Comparison of ENCODE assay signal across 1 cellular context in the genomic region with DNA sequence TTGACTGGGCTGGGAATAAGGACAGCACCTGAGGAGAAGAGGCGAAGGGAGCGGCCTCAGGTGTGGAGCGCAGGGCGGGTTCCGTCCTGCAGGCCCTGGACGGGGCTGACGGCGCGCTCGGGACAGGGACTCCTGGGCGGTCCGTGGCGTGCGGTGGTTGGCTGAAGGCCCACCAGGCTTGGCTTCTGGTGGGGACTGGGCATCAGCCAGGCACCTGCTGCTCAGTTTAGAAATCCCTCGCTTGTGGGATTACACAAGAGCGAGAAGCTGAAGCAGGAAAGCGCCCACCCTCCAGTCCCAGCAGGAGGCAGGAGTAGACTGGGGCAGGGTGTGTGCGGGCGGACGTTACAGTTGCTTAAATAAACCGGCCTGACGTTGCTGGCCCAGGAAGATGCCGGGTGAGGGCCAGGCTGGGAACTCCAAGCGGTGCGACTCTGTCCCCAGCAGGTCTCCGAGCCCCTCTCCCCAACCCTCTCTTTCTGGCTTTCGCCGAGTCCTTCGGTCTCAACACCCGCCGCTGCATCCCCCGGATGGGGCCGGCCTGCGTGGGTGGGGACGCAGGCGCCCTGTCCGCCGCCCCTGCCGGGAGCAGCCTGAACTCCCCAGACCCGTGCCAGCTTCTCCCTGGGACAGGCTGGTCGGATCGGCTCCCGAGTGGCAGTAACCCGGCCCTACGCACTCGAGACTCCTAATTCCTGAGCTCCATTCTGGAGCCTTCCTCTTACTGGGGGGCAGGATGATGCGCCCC.
TF ChIP-seq lines count a peak whose summit lies in the region.

No MANE protein-coding gene starts in this region.

TF ChIP-seq in K562, 482 proteins besides CTCF, POLR2A, EP300 and RAD21 (continued from another document and continues in another):
- TF ChIP-seq, protein P1, sequence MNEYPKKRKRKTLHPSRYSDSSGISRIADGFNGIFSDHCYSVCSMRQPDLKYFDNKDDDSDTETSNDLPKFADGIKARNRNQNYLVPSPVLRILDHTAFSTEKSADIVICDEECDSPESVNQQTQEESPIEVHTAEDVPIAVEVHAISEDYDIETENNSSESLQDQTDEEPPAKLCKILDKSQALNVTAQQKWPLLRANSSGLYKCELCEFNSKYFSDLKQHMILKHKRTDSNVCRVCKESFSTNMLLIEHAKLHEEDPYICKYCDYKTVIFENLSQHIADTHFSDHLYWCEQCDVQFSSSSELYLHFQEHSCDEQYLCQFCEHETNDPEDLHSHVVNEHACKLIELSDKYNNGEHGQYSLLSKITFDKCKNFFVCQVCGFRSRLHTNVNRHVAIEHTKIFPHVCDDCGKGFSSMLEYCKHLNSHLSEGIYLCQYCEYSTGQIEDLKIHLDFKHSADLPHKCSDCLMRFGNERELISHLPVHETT (CRISPR knock-in tag; conservative IDR thresholded peaks at IDR 0.05 in 1 of 2, IDR thresholded peaks at IDR 0.05 in 1 of 2): no peak; a peak in 1 of 4 replicates
- TF ChIP-seq SMARCB1 (IDR thresholded peaks at IDR 0.05; ENCODE audit: insufficient read length, low read depth): no peak
- no peak for TF ChIP-seq GABPA (tag; conservative IDR thresholded peaks at IDR 0.05; ENCODE audit: low read depth)
- TF ChIP-seq RUNX1 (IDR thresholded peaks at IDR 0.05; ENCODE audit: low read depth): no peak
- no peak for TF ChIP-seq FOXM1 (IDR thresholded peaks at IDR 0.05; ENCODE audit: low read depth)
- TF ChIP-seq FOXM1 (CRISPR knock-in tag; IDR thresholded peaks at IDR 0.05; ENCODE audit: low read depth): no peak
- no peak for TF ChIP-seq RFX1 (IDR thresholded peaks at IDR 0.05)
- TF ChIP-seq MAFK (IDR thresholded peaks at IDR 0.05; ENCODE audit: low read length): no peak
- no peak for TF ChIP-seq ZNF778 (CRISPR knock-in tag; IDR thresholded peaks at IDR 0.05)
- TF ChIP-seq CREM (IDR thresholded peaks at IDR 0.05; ENCODE audit: low read depth): peak; percentile 22
- no peak for TF ChIP-seq AFF1 (IDR thresholded peaks at IDR 0.05; ENCODE audit: low read depth in 1 of 2, partially characterized antibody in 2 of 2)
- no peak for TF ChIP-seq CBX1 (IDR thresholded peaks at IDR 0.05; ENCODE audit: low read depth)
- TF ChIP-seq, protein P2, sequence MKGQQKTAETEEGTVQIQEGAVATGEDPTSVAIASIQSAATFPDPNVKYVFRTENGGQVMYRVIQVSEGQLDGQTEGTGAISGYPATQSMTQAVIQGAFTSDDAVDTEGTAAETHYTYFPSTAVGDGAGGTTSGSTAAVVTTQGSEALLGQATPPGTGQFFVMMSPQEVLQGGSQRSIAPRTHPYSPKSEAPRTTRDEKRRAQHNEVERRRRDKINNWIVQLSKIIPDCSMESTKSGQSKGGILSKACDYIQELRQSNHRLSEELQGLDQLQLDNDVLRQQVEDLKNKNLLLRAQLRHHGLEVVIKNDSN (CRISPR knock-in tag; IDR thresholded peaks at IDR 0.05): no peak
- TF ChIP-seq ZNF224 (CRISPR knock-in tag; IDR thresholded peaks at IDR 0.05): no peak
- TF ChIP-seq ZNF830 (CRISPR knock-in tag; IDR thresholded peaks at IDR 0.05): no peak
- TF ChIP-seq ILK (tag; IDR thresholded peaks at IDR 0.05; ENCODE audit: borderline replicate concordance, low read depth): no peak
- TF ChIP-seq ADNP (tag; IDR thresholded peaks at IDR 0.05): no peak
- TF ChIP-seq ZNF143 (CRISPR knock-in tag; IDR thresholded peaks at IDR 0.05): no peak
- TF ChIP-seq MAZ (CRISPR knock-in tag; conservative IDR thresholded peaks at IDR 0.05 in 1 of 2, IDR thresholded peaks at IDR 0.05 in 1 of 2): peak in 1 of 2 experiments; percentile 32; a peak in 2 of 4 replicates
- no peak for TF ChIP-seq KLF13 (tag; IDR thresholded peaks at IDR 0.05; ENCODE audit: borderline replicate concordance, low read depth)
- TF ChIP-seq PML (IDR thresholded peaks at IDR 0.05; ENCODE audit: low read length): peak; percentile 31; the same call in 1 of the 2 replicates
- no peak for TF ChIP-seq EWSR1 (IDR thresholded peaks at IDR 0.05; ENCODE audit: borderline replicate concordance, low read depth, partially characterized antibody)
- no peak; the same call in 1 of the 2 replicates for TF ChIP-seq ARID4B (CRISPR knock-in tag; IDR thresholded peaks at IDR 0.05)
- no peak for TF ChIP-seq MEF2D (tag; conservative IDR thresholded peaks at IDR 0.05; ENCODE audit: low read depth)
- TF ChIP-seq PHF21A (IDR thresholded peaks at IDR 0.05; ENCODE audit: borderline replicate concordance, low read depth): peak; percentile 23; the same call in 1 of the 2 replicates
- TF ChIP-seq, protein P3, sequence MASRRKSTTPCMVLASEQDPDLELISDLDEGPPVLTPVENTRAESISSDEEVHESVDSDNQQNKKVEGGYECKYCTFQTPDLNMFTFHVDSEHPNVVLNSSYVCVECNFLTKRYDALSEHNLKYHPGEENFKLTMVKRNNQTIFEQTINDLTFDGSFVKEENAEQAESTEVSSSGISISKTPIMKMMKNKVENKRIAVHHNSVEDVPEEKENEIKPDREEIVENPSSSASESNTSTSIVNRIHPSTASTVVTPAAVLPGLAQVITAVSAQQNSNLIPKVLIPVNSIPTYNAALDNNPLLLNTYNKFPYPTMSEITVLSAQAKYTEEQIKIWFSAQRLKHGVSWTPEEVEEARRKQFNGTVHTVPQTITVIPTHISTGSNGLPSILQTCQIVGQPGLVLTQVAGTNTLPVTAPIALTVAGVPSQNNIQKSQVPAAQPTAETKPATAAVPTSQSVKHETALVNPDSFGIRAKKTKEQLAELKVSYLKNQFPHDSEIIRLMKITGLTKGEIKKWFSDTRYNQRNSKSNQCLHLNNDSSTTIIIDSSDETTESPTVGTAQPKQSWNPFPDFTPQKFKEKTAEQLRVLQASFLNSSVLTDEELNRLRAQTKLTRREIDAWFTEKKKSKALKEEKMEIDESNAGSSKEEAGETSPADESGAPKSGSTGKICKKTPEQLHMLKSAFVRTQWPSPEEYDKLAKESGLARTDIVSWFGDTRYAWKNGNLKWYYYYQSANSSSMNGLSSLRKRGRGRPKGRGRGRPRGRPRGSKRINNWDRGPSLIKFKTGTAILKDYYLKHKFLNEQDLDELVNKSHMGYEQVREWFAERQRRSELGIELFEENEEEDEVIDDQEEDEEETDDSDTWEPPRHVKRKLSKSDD (conservative IDR thresholded peaks at IDR 0.05; ENCODE audit: low read length): no peak
- TF ChIP-seq, protein P4, sequence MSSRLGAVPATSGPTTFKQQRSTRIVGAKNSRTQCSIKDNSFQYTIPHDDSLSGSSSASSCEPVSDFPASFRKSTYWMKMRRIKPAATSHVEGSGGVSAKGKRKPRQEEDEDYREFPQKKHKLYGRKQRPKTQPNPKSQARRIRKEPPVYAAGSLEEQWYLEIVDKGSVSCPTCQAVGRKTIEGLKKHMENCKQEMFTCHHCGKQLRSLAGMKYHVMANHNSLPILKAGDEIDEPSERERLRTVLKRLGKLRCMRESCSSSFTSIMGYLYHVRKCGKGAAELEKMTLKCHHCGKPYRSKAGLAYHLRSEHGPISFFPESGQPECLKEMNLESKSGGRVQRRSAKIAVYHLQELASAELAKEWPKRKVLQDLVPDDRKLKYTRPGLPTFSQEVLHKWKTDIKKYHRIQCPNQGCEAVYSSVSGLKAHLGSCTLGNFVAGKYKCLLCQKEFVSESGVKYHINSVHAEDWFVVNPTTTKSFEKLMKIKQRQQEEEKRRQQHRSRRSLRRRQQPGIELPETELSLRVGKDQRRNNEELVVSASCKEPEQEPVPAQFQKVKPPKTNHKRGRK (tag; IDR thresholded peaks at IDR 0.05): no peak
- no peak for TF ChIP-seq ZNF436 (CRISPR knock-in tag; IDR thresholded peaks at IDR 0.05)
- TF ChIP-seq ZNF274 (IDR thresholded peaks at IDR 0.05; ENCODE audit: borderline replicate concordance, low read depth, low read length): no peak
- TF ChIP-seq SUPT5H (IDR thresholded peaks at IDR 0.05): peak; percentile 43
- no peak for TF ChIP-seq CHAMP1 (IDR thresholded peaks at IDR 0.05)
- TF ChIP-seq, protein P5, sequence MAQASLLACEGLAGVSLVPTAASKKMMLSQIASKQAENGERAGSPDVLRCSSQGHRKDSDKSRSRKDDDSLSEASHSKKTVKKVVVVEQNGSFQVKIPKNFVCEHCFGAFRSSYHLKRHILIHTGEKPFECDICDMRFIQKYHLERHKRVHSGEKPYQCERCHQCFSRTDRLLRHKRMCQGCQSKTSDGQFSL (CRISPR knock-in tag; IDR thresholded peaks at IDR 0.05): no peak; the same call in 1 of the 2 replicates
- TF ChIP-seq, protein P5 (tag; IDR thresholded peaks at IDR 0.05): no peak
- no peak for TF ChIP-seq NFIX (CRISPR knock-in tag; IDR thresholded peaks at IDR 0.05; ENCODE audit: low read depth)
